27 cellular contexts compared by ENCODE assay signal in genomic region chr6:12081776-12082175, GRCh38.
DNase-seq lines count a peak whose midpoint lies in the region; ATAC-seq lines count a peak whose summit lies in the region.
"Had no signal": no experiment of that assay in that cellular context is flagged by ENCODE, and none has a peak within 500 bp of the region (broad histone marks: within the 10 kb centered on the region; RNA-seq: fewer than 3 reads in every experiment).

No MANE protein-coding gene starts in this region.

- no peak overlapping the region for H3K9ac ChIP-seq in Karpas-422 (ENCODE audit: low read length)
- H3K9ac ChIP-seq: BLaER1 had no signal

- H3K4me2 ChIP-seq in Karpas-422 (ENCODE audit: low read depth, low read length, poor library complexity, severe bottlenecking): peak overlapping the region; percentile 45
- H3K4me2 ChIP-seq: A549, BLaER1, PC-9 had no signal

- no peak overlapping the region for H3K4me3 Mint-ChIP-seq in activated naive CD4-positive, alpha-beta T cell treated with anti-CD3 and anti-CD28 coated beads, Interleukin-2, amount 50 U/mL, for 24 hours
- H3K4me3 Mint-ChIP-seq in activated naive CD8-positive, alpha-beta T cell treated with anti-CD3 and anti-CD28 coated beads, Interleukin-2, amount 50 U/mL, for 24 hours: no peak overlapping the region
- no peak overlapping the region for H3K4me3 Mint-ChIP-seq in activated CD8-positive, alpha-beta T cell treated with anti-CD3 and anti-CD28 coated beads, Interleukin-2, amount 10 ng/mL, durations not matched to agents 7 days and 5 days
- H3K4me3 Mint-ChIP-seq: activated naive CD4-positive, alpha-beta T cell treated with anti-CD3 and anti-CD28 coated beads, Interleukin-2, amount 10 ng/mL, durations not matched to agents 7 days and 5 days; T-cell had no signal

- CTCF ChIA-PET in activated CD8-positive, alpha-beta T cell treated with anti-CD3 and anti-CD28 coated beads, Interleukin-2, amount 10 ng/mL, durations not matched to agents 7 days and 5 days (lab: Charles Lee): no interaction called here

- peak overlapping the region; percentile 20 for H3K27ac Mint-ChIP-seq in activated naive CD4-positive, alpha-beta T cell treated with anti-CD3 and anti-CD28 coated beads, Interleukin-2, amount 50 U/mL, for 24 hours
- H3K27ac Mint-ChIP-seq in activated naive CD8-positive, alpha-beta T cell treated with anti-CD3 and anti-CD28 coated beads, Interleukin-2, amount 50 U/mL, for 24 hours: peak overlapping the region; percentile 14
- no peak overlapping the region for H3K27ac Mint-ChIP-seq in activated CD8-positive, alpha-beta T cell treated with anti-CD3 and anti-CD28 coated beads, Interleukin-2, amount 10 ng/mL, durations not matched to agents 7 days and 5 days
- H3K27ac Mint-ChIP-seq: activated naive CD4-positive, alpha-beta T cell treated with anti-CD3 and anti-CD28 coated beads, Interleukin-2, amount 10 ng/mL, durations not matched to agents 7 days and 5 days; T-cell had no signal

- no peak overlapping the region for H2AFZ ChIP-seq in Karpas-422 (ENCODE audit: low read length)
- H2AFZ ChIP-seq: PC-9 had no signal

- H3K36me3 ChIP-seq in Karpas-422 (ENCODE audit: insufficient read depth, low read length): no peaks in the 10 kb centered on the region
- H3K36me3 ChIP-seq: esophagus squamous epithelium, ovary, right atrium auricular region had no signal

- H3K4me1 ChIP-seq in Karpas-422 (ENCODE audit: low read length): peaks cover 63% of the 10 kb centered on the region
- H3K4me1 ChIP-seq: A549, BLaER1 had no signal

- H3K9me3 Mint-ChIP-seq in activated naive CD4-positive, alpha-beta T cell treated with anti-CD3 and anti-CD28 coated beads, Interleukin-2, amount 50 U/mL, for 24 hours: no peaks in the 10 kb centered on the region
- no peaks in the 10 kb centered on the region for H3K9me3 Mint-ChIP-seq in activated naive CD8-positive, alpha-beta T cell treated with anti-CD3 and anti-CD28 coated beads, Interleukin-2, amount 50 U/mL, for 24 hours
- no peaks in the 10 kb centered on the region for H3K9me3 Mint-ChIP-seq in activated CD8-positive, alpha-beta T cell treated with anti-CD3 and anti-CD28 coated beads, Interleukin-2, amount 10 ng/mL, durations not matched to agents 7 days and 5 days (ENCODE audit: insufficient read depth)
- H3K9me3 Mint-ChIP-seq: activated naive CD4-positive, alpha-beta T cell treated with anti-CD3 and anti-CD28 coated beads, Interleukin-2, amount 10 ng/mL, durations not matched to agents 7 days and 5 days; naive thymus-derived CD8-positive, alpha-beta T cell; T-cell had no signal

- H3K4me3 ChIP-seq in Karpas-422 (ENCODE audit: low read length): no peak overlapping the region
- H3K4me3 ChIP-seq: A549, BLaER1, esophagus squamous epithelium, ovary, PC-9, right atrium auricular region had no signal

- no peaks in the 10 kb centered on the region for H3K9me3 ChIP-seq in Karpas-422 (ENCODE audit: low read length)
- H3K9me3 ChIP-seq: A549, BLaER1, esophagus squamous epithelium, ovary, right atrium auricular region had no signal

- DNase-seq in activated naive CD4-positive, alpha-beta T cell treated with Interleukin-2 at 50 U/mL for 16 hours: no peak
- DNase-seq in Karpas-422 (no peak), NCI-H2196 treated with DMSO at 0.1 percent for 48 hours (lab: John Stamatoyannopoulos, UW; ENCODE audit: unreplicated experiment) (no peak), GM03348 (ENCODE audit: low spot score) (no peak)
- DNase-seq in activated naive CD8-positive, alpha-beta T cell treated with anti-CD3 and anti-CD28 coated beads, Interleukin-2, amount 50 U/mL, for 24 hours: no peak
- DNase-seq in activated CD8-positive, alpha-beta T cell treated with anti-CD3 and anti-CD28 coated beads, Interleukin-2, amount 10 ng/mL, durations not matched to agents 7 days and 5 days: no peak
- DNase-seq: activated CD4-positive, alpha-beta T cell treated with anti-CD3 and anti-CD28 coated beads, Interleukin-2, amount 50 U/mL, for 4 hours; activated naive CD4-positive, alpha-beta T cell treated with anti-CD3 and anti-CD28 coated beads, Interleukin-2, amount 10 ng/mL, durations not matched to agents 7 days and 5 days; activated T-cell treated with anti-CD3 and anti-CD28 coated beads for 4 hours; effector CD8-positive, alpha-beta T cell; esophagus squamous epithelium; kidney glomerular epithelial cell; naive thymus-derived CD8-positive, alpha-beta T cell; NCI-H2171 treated with DMSO at 0.1 percent for 48 hours; NCI-H69; ovary; PC-9; SIG-M5; stimulated activated CD8-positive, alpha-beta memory T cell treated with anti-CD3 and anti-CD28 coated beads, Interleukin-4, amount 100 ng/mL, for 48 hours; substantia nigra; T-cell had no signal

- peaks cover 95% of the 10 kb centered on the region for H3K79me2 ChIP-seq in Karpas-422 (ENCODE audit: low read length)

- ATAC-seq in activated naive CD8-positive, alpha-beta T cell treated with anti-CD3 and anti-CD28 coated beads, Interleukin-2, amount 50 U/mL, for 24 hours: no peak
- no peak for ATAC-seq in HG03108 (IDR thresholded peaks at IDR 0.05; ENCODE audit: unreplicated experiment)
- no peak for ATAC-seq in activated CD8-positive, alpha-beta T cell treated with anti-CD3 and anti-CD28 coated beads, Interleukin-2, amount 10 ng/mL, durations not matched to agents 7 days and 5 days
- ATAC-seq: A549; HCT116; naive thymus-derived CD8-positive, alpha-beta T cell; T-cell had no signal

- H3K27me3 Mint-ChIP-seq in activated naive CD4-positive, alpha-beta T cell treated with anti-CD3 and anti-CD28 coated beads, Interleukin-2, amount 50 U/mL, for 24 hours: no peaks in the 10 kb centered on the region
- H3K27me3 Mint-ChIP-seq in activated naive CD8-positive, alpha-beta T cell treated with anti-CD3 and anti-CD28 coated beads, Interleukin-2, amount 50 U/mL, for 24 hours: no peaks in the 10 kb centered on the region
- no peaks in the 10 kb centered on the region for H3K27me3 Mint-ChIP-seq in activated CD8-positive, alpha-beta T cell treated with anti-CD3 and anti-CD28 coated beads, Interleukin-2, amount 10 ng/mL, durations not matched to agents 7 days and 5 days (ENCODE audit: low read depth)
- H3K27me3 Mint-ChIP-seq: activated naive CD4-positive, alpha-beta T cell treated with anti-CD3 and anti-CD28 coated beads, Interleukin-2, amount 10 ng/mL, durations not matched to agents 7 days and 5 days; naive thymus-derived CD8-positive, alpha-beta T cell; T-cell had no signal

- peaks cover 79% of the 10 kb centered on the region for H3K4me1 Mint-ChIP-seq in activated naive CD4-positive, alpha-beta T cell treated with anti-CD3 and anti-CD28 coated beads, Interleukin-2, amount 50 U/mL, for 24 hours
- peaks cover 48% of the 10 kb centered on the region for H3K4me1 Mint-ChIP-seq in activated naive CD8-positive, alpha-beta T cell treated with anti-CD3 and anti-CD28 coated beads, Interleukin-2, amount 50 U/mL, for 24 hours
- H3K4me1 Mint-ChIP-seq in activated CD8-positive, alpha-beta T cell treated with anti-CD3 and anti-CD28 coated beads, Interleukin-2, amount 10 ng/mL, durations not matched to agents 7 days and 5 days (ENCODE audit: low read depth): peaks cover 16% of the 10 kb centered on the region

- no peaks in the 10 kb centered on the region for H3K27me3 ChIP-seq in Karpas-422 (ENCODE audit: low read length)
- H3K27me3 ChIP-seq: BLaER1, esophagus squamous epithelium, ovary, right atrium auricular region had no signal

- POLR2A ChIA-PET in activated CD8-positive, alpha-beta T cell treated with anti-CD3 and anti-CD28 coated beads, Interleukin-2, amount 10 ng/mL, durations not matched to agents 7 days and 5 days (lab: Charles Lee): no interaction called here

- H3K9me2 ChIP-seq in Karpas-422 (replicated peaks; ENCODE audit: insufficient read depth, low read length): no peaks in the 10 kb centered on the region

- H3K27ac ChIP-seq in Karpas-422 (ENCODE audit: low read length): peak overlapping the region; percentile 16
- H3K27ac ChIP-seq: A549, BLaER1, esophagus squamous epithelium, ovary, PC-9, right atrium auricular region had no signal

- H3K36me3 Mint-ChIP-seq in activated naive CD4-positive, alpha-beta T cell treated with anti-CD3 and anti-CD28 coated beads, Interleukin-2, amount 50 U/mL, for 24 hours: peaks cover 2% of the 10 kb centered on the region
- peaks cover 10% of the 10 kb centered on the region for H3K36me3 Mint-ChIP-seq in activated naive CD8-positive, alpha-beta T cell treated with anti-CD3 and anti-CD28 coated beads, Interleukin-2, amount 50 U/mL, for 24 hours (ENCODE audit: low read depth)
- H3K36me3 Mint-ChIP-seq in activated CD8-positive, alpha-beta T cell treated with anti-CD3 and anti-CD28 coated beads, Interleukin-2, amount 10 ng/mL, durations not matched to agents 7 days and 5 days (ENCODE audit: low read depth): no peaks in the 10 kb centered on the region
- H3K36me3 Mint-ChIP-seq: activated naive CD4-positive, alpha-beta T cell treated with anti-CD3 and anti-CD28 coated beads, Interleukin-2, amount 10 ng/mL, durations not matched to agents 7 days and 5 days had no signal

- peaks cover 23% of the 10 kb centered on the region for H4K20me1 ChIP-seq in Karpas-422 (ENCODE audit: insufficient read depth, low read depth, low read length)
